19 cellular contexts compared by ENCODE assay signal in the genomic region with DNA sequence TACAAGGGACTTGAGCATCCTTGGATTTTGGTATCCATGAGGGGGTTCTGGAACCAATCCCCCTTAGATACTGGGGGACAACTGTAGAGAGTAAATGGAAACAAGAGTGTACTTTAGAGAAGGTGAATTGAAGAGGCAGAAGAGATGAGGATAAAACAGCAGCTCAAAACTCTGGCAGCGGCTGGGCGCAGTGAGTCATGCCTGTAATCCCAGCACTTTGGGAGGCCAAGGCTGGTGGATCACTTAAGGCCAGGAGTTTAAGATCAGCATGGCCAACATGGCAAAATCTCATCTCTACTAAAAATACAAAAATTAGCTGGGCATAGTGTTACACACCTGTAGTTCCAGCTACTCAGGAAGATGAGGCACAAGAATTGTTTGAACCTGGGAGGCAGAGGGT.
DNase-seq lines count a peak whose midpoint lies in the region; ATAC-seq, FAIRE-seq and TF ChIP-seq lines count a peak whose summit lies in the region.
"Had no signal": no experiment of that assay in that cellular context is flagged by ENCODE, and none has a peak within 500 bp of the region (broad histone marks: within the 10 kb centered on the region; RNA-seq: fewer than 3 reads in every experiment).

No MANE protein-coding gene starts in this region.

- H3K4me1 ChIP-seq in endodermal cell (ENCODE audit: control insufficient read depth, insufficient read depth, low read length) (peaks cover 14% of the 10 kb centered on the region), pancreas (peaks cover 0 to 11% (median 4%) of the 10 kb centered on the region in 3 donors)

- H3K27me3 ChIP-seq in endodermal cell (ENCODE audit: control insufficient read depth, insufficient read depth, low read length, poor library complexity, severe bottlenecking), result no peaks in the 10 kb centered on the region
- no peaks in the 10 kb centered on the region for H3K27me3 ChIP-seq in pancreas

- no peak overlapping the region for H3K27ac ChIP-seq in endodermal cell (ENCODE audit: low read depth, low read length)
- peak overlapping the region in 3 of 4 donors; percentile 22 to 68 (median 49) for H3K27ac ChIP-seq in pancreas
- H3K27ac ChIP-seq: GM23248 had no signal

- peak; percentile 14 to 55 (median 31) for ATAC-seq in pancreas
- ATAC-seq: GM12878 had no signal

- peaks cover 32% of the 10 kb centered on the region for H3K9me3 Mint-ChIP-seq in endodermal cell

- no peaks in the 10 kb centered on the region for H3K27me3 Mint-ChIP-seq in endodermal cell (ENCODE audit: insufficient read depth)
- H3K27me3 Mint-ChIP-seq: CD4-positive, alpha-beta memory T cell had no signal

- no peak overlapping the region for H3K4me3 Mint-ChIP-seq in endodermal cell
- H3K4me3 Mint-ChIP-seq: CD4-positive, alpha-beta memory T cell had no signal

- no peak overlapping the region for H3K27ac Mint-ChIP-seq in endodermal cell
- H3K27ac Mint-ChIP-seq: CD4-positive, alpha-beta memory T cell had no signal

- H3K9ac ChIP-seq in endodermal cell (ENCODE audit: extremely low read depth, low read length, poor library complexity, severe bottlenecking), result no peak overlapping the region
- H3K9ac ChIP-seq: GM23248 had no signal

- intact Hi-C loops in pancreas (cut with DNase I), result no loop called here

- peaks cover 18% of the 10 kb centered on the region for H3K4me1 Mint-ChIP-seq in endodermal cell
- H3K4me1 Mint-ChIP-seq: CD4-positive, alpha-beta memory T cell had no signal

- H3K36me3 Mint-ChIP-seq in endodermal cell (ENCODE audit: low read depth), result peaks cover 32% of the 10 kb centered on the region
- H3K36me3 Mint-ChIP-seq: CD4-positive, alpha-beta memory T cell had no signal

- FAIRE-seq in pancreas (lab: Jason Lieb, UNC), result no peak
- FAIRE-seq: G401.6, GM12878, GM19239, H1 had no signal

- TF ChIP-seq CTCF in endodermal cell (conservative IDR thresholded peaks at IDR 0.05) (no peak), pancreas (IDR thresholded peaks at IDR 0.05) (no peak)

- H3K9me3 ChIP-seq in endodermal cell (ENCODE audit: control insufficient read depth, low read length) (peaks cover 42% of the 10 kb centered on the region), pancreas (no peaks in the 10 kb centered on the region)

- peaks cover 11% of the 10 kb centered on the region for H3K36me3 ChIP-seq in endodermal cell (ENCODE audit: control insufficient read depth, insufficient read depth, low read length)
- H3K36me3 ChIP-seq in pancreas, result no peaks in the 10 kb centered on the region

- WGBS in endodermal cell (ENCODE audit: insufficient coverage in 1 of 2, insufficient read length in 1 of 2), 2 experiments, result 83 to 98% methylated on average over 1 to 2 of the region's 2 CpGs
- WGBS in pancreas, 2 donors, result 27 to 61% methylated on average over 2 of the region's 2 CpGs

- DNase-seq in NCI-H69 (lab: John Stamatoyannopoulos, UW) (peak; percentile 10), endodermal cell (peak; percentile 10), pancreas (peak in 2 of 6 donors; percentile 25 to 47), DMS53 treated with DMSO at 0.1 percent for 48 hours (lab: John Stamatoyannopoulos, UW; ENCODE audit: unreplicated experiment) (no peak), HT-29 (ENCODE audit: low spot score) (no peak), GM03348 (ENCODE audit: low spot score) (no peak)
- DNase-seq: C1 segment of cervical spinal cord; Calu3; CD4-positive, alpha-beta memory T cell; COR-L47; DMS53; DND-41; GM23248; H7; HCEC 1CT had no signal

- H3K4me3 ChIP-seq in endodermal cell (ENCODE audit: low read length), result peak overlapping the region; percentile 56
- H3K4me3 ChIP-seq in pancreas, result no peak overlapping the region
- H3K4me3 ChIP-seq: GM12878, GM23248 had no signal

Comparison
In these comparisons a context has a peak if more than half of its experiments do, and no peak if none do; other contexts are left out.
1. DNase-seq: peak in NCI-H69 (single experiment) and endodermal cell (single experiment); none in DMS53 treated with DMSO at 0.1 percent for 48 hours (single experiment), HT-29 (single experiment) and GM03348 (single experiment).